10 cellular contexts compared by ENCODE assay signal in genomic region chr14:80364274-80364673, GRCh38.
DNase-seq lines count a peak whose midpoint lies in the region; FAIRE-seq and TF ChIP-seq lines count a peak whose summit lies in the region.
"Had no signal": no experiment of that assay in that cellular context is flagged by ENCODE, and none has a peak within 500 bp of the region (broad histone marks: within the 10 kb centered on the region; RNA-seq: fewer than 3 reads in every experiment).

No MANE protein-coding gene starts in this region.

- no peak overlapping the region for H3K4me2 ChIP-seq in hepatocyte

- in situ Hi-C loops in GM13976 (cut with MboI; ENCODE audit: low sequenced_read_pairs, unreplicated experiment) = no loop called here

- intact Hi-C loops in dorsolateral prefrontal cortex (cut with DNase I) = no loop called here

- TF ChIP-seq CTCF in D721Med (IDR thresholded peaks at IDR 0.05; ENCODE audit: insufficient read depth, missing control alignments) (peak; percentile 19), hepatocyte (IDR thresholded peaks at IDR 0.05; ENCODE audit: poor library complexity) (peak; percentile 40), GM13976 (IDR thresholded peaks at IDR 0.05; ENCODE audit: borderline replicate concordance, control extremely low read depth, extremely low read depth, insufficient read depth, missing control alignments) (no peak), dorsolateral prefrontal cortex (IDR thresholded peaks at IDR 0.05 in 54 of 56, conservative IDR thresholded peaks at IDR 0.05 in 2 of 56; ENCODE audit: low read depth in 1 of 56, partially characterized antibody in 56 of 56) (peak in 23 of 56 donors; percentile 7 to 44 (median 28))

- H3K79me2 ChIP-seq in hepatocyte = no peaks in the 10 kb centered on the region

- no peaks in the 10 kb centered on the region for H3K9me3 ChIP-seq in hepatocyte (ENCODE audit: low read depth)

- H3K4me1 ChIP-seq in hepatocyte (ENCODE audit: insufficient read depth) = peaks cover 6% of the 10 kb centered on the region

- H3K4me3 ChIP-seq in hepatocyte (no peak overlapping the region), dorsolateral prefrontal cortex (no peak overlapping the region)

- DNase-seq in D721Med (ENCODE audit: insufficient read length, low spot score) (no peak), HPDE6-E6E7 (ENCODE audit: extremely low spot score) (peak; percentile 5), RPMI7951 (ENCODE audit: low read depth) (peak; percentile 20), hepatocyte (ENCODE audit: low spot score) (peak; percentile 20), GM13976 (ENCODE audit: low spot score) (no peak), CD1c-positive myeloid dendritic cell (ENCODE audit: extremely low spot score) (no peak), dorsolateral prefrontal cortex (no peak)
- DNase-seq in stimulated activated CD4-positive, alpha-beta T cell treated with anti-CD3 and anti-CD28 coated beads, Interleukin-2, amount 100 ng/mL, for 48 hours = no peak
- DNase-seq: activated naive CD4-positive, alpha-beta T cell treated with anti-CD3 and anti-CD28 coated beads, Interleukin-2, amount 50 U/mL, for 16 hours; NCI-H1436 treated with DMSO at 0.1 percent for 48 hours had no signal

- no peak overlapping the region for H3K27ac ChIP-seq in hepatocyte
- H3K27ac ChIP-seq in dorsolateral prefrontal cortex = no peak overlapping the region

- H3K9me2 ChIP-seq in hepatocyte (replicated peaks; ENCODE audit: insufficient read depth) = no peaks in the 10 kb centered on the region

- H4K20me1 ChIP-seq in hepatocyte (ENCODE audit: insufficient read depth, poor library complexity, severe bottlenecking) = no peaks in the 10 kb centered on the region

- no peaks in the 10 kb centered on the region for H3K36me3 ChIP-seq in hepatocyte (replicated peaks; ENCODE audit: insufficient read depth, low read depth)

- no peak overlapping the region for H2AFZ ChIP-seq in hepatocyte

- 48% methylated on average over 1 of the region's 1 CpG for WGBS in hepatocyte (ENCODE audit: low lambda C conversion rate, missing lambda C conversion rate)

- FAIRE-seq in D721Med (lab: Jason Lieb, UNC) = peak; percentile 70

- no peaks in the 10 kb centered on the region for H3K27me3 ChIP-seq in hepatocyte
- no peaks in the 10 kb centered on the region for H3K27me3 ChIP-seq in dorsolateral prefrontal cortex

Comparison
In these comparisons a context has a peak if more than half of its experiments do, and no peak if none do; other contexts are left out.
1. DNase-seq: peak in HPDE6-E6E7 (single experiment), RPMI7951 (single experiment) and hepatocyte (single experiment); none in D721Med (single experiment), GM13976 (single experiment), CD1c-positive myeloid dendritic cell (single experiment), stimulated activated CD4-positive, alpha-beta T cell treated with anti-CD3 and anti-CD28 coated beads, Interleukin-2, amount 100 ng/mL, for 48 hours (0 of 2) and dorsolateral prefrontal cortex (0 of 10).